In the genomic region with DNA sequence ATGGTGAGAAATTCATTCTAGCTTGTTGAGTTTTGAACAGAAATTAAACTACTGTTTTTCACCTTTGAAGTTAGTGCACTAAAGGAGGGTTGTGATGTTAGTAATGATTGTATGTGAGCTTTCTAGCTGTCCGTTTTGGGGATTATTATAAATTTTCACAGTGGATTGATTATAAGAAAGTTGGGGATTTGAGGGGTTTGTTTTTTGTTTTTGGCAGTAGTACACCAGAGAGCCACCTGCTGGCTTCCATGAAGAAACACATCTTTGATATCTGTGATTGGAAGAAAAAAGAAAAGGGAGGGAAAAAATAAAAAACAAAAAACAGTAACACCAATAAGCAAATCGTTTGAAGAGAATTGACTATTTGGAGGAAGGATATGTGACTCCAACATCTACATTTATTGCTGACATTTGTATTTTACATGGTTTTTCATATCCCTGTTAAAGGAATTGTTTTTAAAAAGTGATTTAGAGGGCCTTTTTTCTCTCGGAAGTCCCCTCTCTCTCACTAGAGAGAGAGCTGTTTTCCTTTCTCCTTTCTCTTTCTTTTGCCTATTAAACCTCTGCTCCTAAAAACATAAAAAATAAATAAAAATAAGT, we compare ENCODE assay signal across 10 cellular contexts.
DNase-seq lines count a peak whose midpoint lies in the region; ATAC-seq and TF ChIP-seq lines count a peak whose summit lies in the region.
"Had no signal": no experiment of that assay in that cellular context is flagged by ENCODE, and none has a peak within 500 bp of the region (broad histone marks: within the 10 kb centered on the region; RNA-seq: fewer than 3 reads in every experiment).

No MANE protein-coding gene starts in this region.

- no peak for TF ChIP-seq POLR2A in NB4 (IDR thresholded peaks at IDR 0.05; ENCODE audit: extremely low read depth, insufficient read length)

- H3K9me3 Mint-ChIP-seq in progenitor cell of endocrine pancreas (ENCODE audit: low read depth): no peaks in the 10 kb centered on the region
- peaks cover 14% of the 10 kb centered on the region for H3K9me3 Mint-ChIP-seq in activated CD4-positive, alpha-beta T cell treated with anti-CD3 and anti-CD28 coated beads for 36 hours (ENCODE audit: low read depth)

- peaks cover 14% of the 10 kb centered on the region for H3K4me1 Mint-ChIP-seq in progenitor cell of endocrine pancreas (ENCODE audit: low read depth)
- no peaks in the 10 kb centered on the region for H3K4me1 Mint-ChIP-seq in activated CD4-positive, alpha-beta T cell treated with anti-CD3 and anti-CD28 coated beads for 36 hours

- H3K36me3 Mint-ChIP-seq in progenitor cell of endocrine pancreas (ENCODE audit: insufficient read depth): no peaks in the 10 kb centered on the region
- no peaks in the 10 kb centered on the region for H3K36me3 Mint-ChIP-seq in activated CD4-positive, alpha-beta T cell treated with anti-CD3 and anti-CD28 coated beads for 36 hours (ENCODE audit: low read depth)

- CTCF ChIA-PET in activated CD4-positive, alpha-beta T cell treated with anti-CD3 and anti-CD28 coated beads for 36 hours (lab: Charles Lee): no interaction called here

- DNase-seq in NCI-H510A treated with DMSO at 0.1 percent for 48 hours (lab: John Stamatoyannopoulos, UW) (peak; percentile 1), NCI-H510A (lab: John Stamatoyannopoulos, UW) (no peak), NB4 (ENCODE audit: low read depth) (peak; percentile 29), epithelial cell of proximal tubule (ENCODE audit: low read depth) (no peak), progenitor cell of endocrine pancreas (ENCODE audit: low spot score, unreplicated experiment) (no peak)
- no peak for DNase-seq in activated CD4-positive, alpha-beta T cell treated with anti-CD3 and anti-CD28 coated beads for 36 hours
- DNase-seq: NCI-H69 had no signal

- POLR2A ChIA-PET in activated CD4-positive, alpha-beta T cell treated with anti-CD3 and anti-CD28 coated beads for 36 hours (lab: Charles Lee): no interaction called here

- ATAC-seq in HG02623 (IDR thresholded peaks at IDR 0.05; ENCODE audit: unreplicated experiment) (no peak), HG02798 (IDR thresholded peaks at IDR 0.05; ENCODE audit: poor library complexity, unreplicated experiment) (no peak)
- no peak for ATAC-seq in activated CD4-positive, alpha-beta T cell treated with anti-CD3 and anti-CD28 coated beads for 36 hours

- TF ChIP-seq CTCF in NB4 (IDR thresholded peaks at IDR 0.05; ENCODE audit: low read depth, low read length): peak; percentile 49
- TF ChIP-seq CTCF in epithelial cell of proximal tubule (conservative IDR thresholded peaks at IDR 0.05; ENCODE audit: low read depth, low read length): peak; percentile 46
- TF ChIP-seq CTCF in progenitor cell of endocrine pancreas (IDR thresholded peaks at IDR 0.05; ENCODE audit: unreplicated experiment): peak; percentile 66

- H3K4me3 ChIP-seq in NB4 (ENCODE audit: low read depth, low read length) (no peak overlapping the region), epithelial cell of proximal tubule (ENCODE audit: low read depth, low read length) (no peak overlapping the region)
- H3K4me3 ChIP-seq: BLaER1 treated with 17β-estradiol and CSF1 and Interleukin-3, amounts not matched to agents 10 nM and 100 nM had no signal

- no peak overlapping the region for H3K27ac Mint-ChIP-seq in progenitor cell of endocrine pancreas
- no peak overlapping the region for H3K27ac Mint-ChIP-seq in activated CD4-positive, alpha-beta T cell treated with anti-CD3 and anti-CD28 coated beads for 36 hours

- H3K27me3 Mint-ChIP-seq in progenitor cell of endocrine pancreas: no peaks in the 10 kb centered on the region
- no peaks in the 10 kb centered on the region for H3K27me3 Mint-ChIP-seq in activated CD4-positive, alpha-beta T cell treated with anti-CD3 and anti-CD28 coated beads for 36 hours

- intact Hi-C loops in activated CD4-positive, alpha-beta T cell treated with anti-CD3 and anti-CD28 coated beads for 36 hours (cut with DNase I, micrococcal nuclease): no loop called here

- H3K4me3 Mint-ChIP-seq in progenitor cell of endocrine pancreas (ENCODE audit: low read depth): no peak overlapping the region
- H3K4me3 Mint-ChIP-seq in activated CD4-positive, alpha-beta T cell treated with anti-CD3 and anti-CD28 coated beads for 36 hours: no peak overlapping the region

Comparison
In these comparisons a context has a peak if more than half of its experiments do, and no peak if none do; other contexts are left out.
1. DNase-seq: peak in NCI-H510A treated with DMSO at 0.1 percent for 48 hours (single experiment) and NB4 (single experiment); none in NCI-H510A (single experiment), epithelial cell of proximal tubule (single experiment), progenitor cell of endocrine pancreas (single experiment) and activated CD4-positive, alpha-beta T cell treated with anti-CD3 and anti-CD28 coated beads for 36 hours (single experiment).
2. Peak in every context shown above with its lines, with median percentiles within 50 percentile points of each other: CTCF ChIP-seq.